16 cellular contexts compared by ENCODE assay signal in the genomic region with DNA sequence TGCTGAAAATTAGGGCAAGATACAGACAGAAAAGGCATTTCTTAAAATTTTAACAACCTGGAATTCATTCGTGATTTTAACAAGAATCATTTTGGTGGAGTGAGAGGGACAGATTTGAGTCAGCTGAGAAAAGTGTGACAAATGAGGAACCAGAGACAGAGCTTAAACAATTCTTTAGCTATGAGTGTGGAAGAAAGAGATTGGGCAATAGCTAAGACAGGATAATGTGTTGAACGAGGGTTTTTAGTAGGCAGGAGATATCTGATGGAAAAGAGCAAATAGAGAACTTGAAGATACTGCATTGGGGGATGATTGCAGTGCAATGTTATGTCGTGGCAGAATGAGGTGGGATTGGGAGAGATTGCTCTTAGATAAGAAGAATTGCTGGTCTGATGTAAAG.
DNase-seq lines count a peak whose midpoint lies in the region; ATAC-seq and TF ChIP-seq lines count a peak whose summit lies in the region.
"Had no signal": no experiment of that assay in that cellular context is flagged by ENCODE, and none has a peak within 500 bp of the region (broad histone marks: within the 10 kb centered on the region; RNA-seq: fewer than 3 reads in every experiment).

No MANE protein-coding gene starts in this region.

- no peak for TF ChIP-seq EP300 in esophagus muscularis mucosa (IDR thresholded peaks at IDR 0.05)

- no peak for ATAC-seq in HG03378 (IDR thresholded peaks at IDR 0.05; ENCODE audit: unreplicated experiment)
- ATAC-seq: heart right ventricle had no signal

- H3K4me3 Mint-ChIP-seq in chondrocyte (ENCODE audit: unreplicated experiment), result no peak overlapping the region
- H3K4me3 Mint-ChIP-seq: activated B cell treated with CpG ODN at 0.5 μM for 24 hours; CD4-positive, alpha-beta memory T cell had no signal

- H3K9me3 ChIP-seq in esophagus muscularis mucosa, result no peaks in the 10 kb centered on the region
- H3K9me3 ChIP-seq: heart right ventricle had no signal

- intact Hi-C loops in posterior cingulate gyrus (cut with DNase I), result no loop called here
- intact Hi-C loops in esophagus muscularis mucosa (cut with DNase I), result no loop called here

- H3K9me3 Mint-ChIP-seq in chondrocyte (ENCODE audit: low read depth), result peaks cover 11% of the 10 kb centered on the region
- H3K9me3 Mint-ChIP-seq: activated B cell treated with CpG ODN at 0.5 μM for 24 hours had no signal

- no peaks in the 10 kb centered on the region for H3K27me3 Mint-ChIP-seq in chondrocyte (ENCODE audit: low read depth)
- H3K27me3 Mint-ChIP-seq: activated B cell treated with CpG ODN at 0.5 μM for 24 hours; CD4-positive, alpha-beta memory T cell had no signal

- 38% methylated on average over 3 of the region's 3 CpGs for WGBS in esophagus muscularis mucosa

- H3K4me1 ChIP-seq in esophagus muscularis mucosa, result peaks cover 0 to 37% (median 31%) of the 10 kb centered on the region in 4 donors
- H3K4me1 ChIP-seq: SJCRH30 had no signal

- H3K27me3 ChIP-seq in esophagus muscularis mucosa, result no peaks in the 10 kb centered on the region
- H3K27me3 ChIP-seq: heart right ventricle, SJCRH30 had no signal

- peaks cover 8% of the 10 kb centered on the region for H3K36me3 Mint-ChIP-seq in chondrocyte (ENCODE audit: low read depth)

- TF ChIP-seq CTCF in chondrocyte (IDR thresholded peaks at IDR 0.05) (no peak), esophagus muscularis mucosa (IDR thresholded peaks at IDR 0.05) (no peak)

- no peak for TF ChIP-seq POLR2A in esophagus muscularis mucosa (IDR thresholded peaks at IDR 0.05; ENCODE audit: low read depth)

- H3K27ac ChIP-seq in esophagus muscularis mucosa (replicated peaks in 1 of 4), result no peak overlapping the region
- H3K27ac ChIP-seq: heart right ventricle, left ventricle myocardium inferior, SJCRH30 had no signal

- peaks cover 67% of the 10 kb centered on the region for H3K4me1 Mint-ChIP-seq in chondrocyte (ENCODE audit: low read depth)
- H3K4me1 Mint-ChIP-seq: activated B cell treated with CpG ODN at 0.5 μM for 24 hours; CD4-positive, alpha-beta memory T cell had no signal

- H3K36me3 ChIP-seq in esophagus muscularis mucosa, result no peaks in the 10 kb centered on the region
- H3K36me3 ChIP-seq: heart right ventricle, left ventricle myocardium inferior, SJCRH30 had no signal

- no peak overlapping the region for H3K4me3 ChIP-seq in esophagus muscularis mucosa
- H3K4me3 ChIP-seq: heart right ventricle, left ventricle myocardium inferior, SJCRH30 had no signal

- H3K27ac Mint-ChIP-seq in chondrocyte (ENCODE audit: unreplicated experiment), result peak overlapping the region; percentile 66
- H3K27ac Mint-ChIP-seq: activated B cell treated with CpG ODN at 0.5 μM for 24 hours; CD4-positive, alpha-beta memory T cell had no signal

- peak; percentile 46 for DNase-seq in ELR (ENCODE audit: low read depth)
- DNase-seq in NOMO-1 treated with dmso at 0.1 percent for 144 hours (lab: John Stamatoyannopoulos, UW; ENCODE audit: unreplicated experiment), result peak; percentile 51
- no peak for DNase-seq in chondrocyte (ENCODE audit: low spot score)
- peak; percentile 19 for DNase-seq in non-pigmented ciliary epithelial cell (ENCODE audit: low read depth)
- DNase-seq in NCI-H748 (lab: John Stamatoyannopoulos, UW; ENCODE audit: unreplicated experiment), result no peak
- no peak for DNase-seq in posterior cingulate gyrus
- no peak for DNase-seq in esophagus muscularis mucosa (ENCODE audit: extremely low spot score)
- DNase-seq: activated B cell treated with CpG ODN at 0.5 μM for 24 hours; CD4-positive, alpha-beta memory T cell; heart right ventricle; left ventricle myocardium inferior; NCI-H1694 treated with DMSO at 0.1 percent for 48 hours; NCI-H748 treated with DMSO at 0.1 percent for 48 hours; SJCRH30; substantia nigra had no signal

Comparison
In these comparisons a context has a peak if more than half of its experiments do, and no peak if none do; other contexts are left out.
1. DNase-seq: peak in ELR (single experiment), NOMO-1 treated with dmso at 0.1 percent for 144 hours (single experiment) and non-pigmented ciliary epithelial cell (single experiment); none in chondrocyte (single experiment), NCI-H748 (single experiment), posterior cingulate gyrus (0 of 10) and esophagus muscularis mucosa (single experiment).